1 cellular context compared by ENCODE assay signal in the genomic region with DNA sequence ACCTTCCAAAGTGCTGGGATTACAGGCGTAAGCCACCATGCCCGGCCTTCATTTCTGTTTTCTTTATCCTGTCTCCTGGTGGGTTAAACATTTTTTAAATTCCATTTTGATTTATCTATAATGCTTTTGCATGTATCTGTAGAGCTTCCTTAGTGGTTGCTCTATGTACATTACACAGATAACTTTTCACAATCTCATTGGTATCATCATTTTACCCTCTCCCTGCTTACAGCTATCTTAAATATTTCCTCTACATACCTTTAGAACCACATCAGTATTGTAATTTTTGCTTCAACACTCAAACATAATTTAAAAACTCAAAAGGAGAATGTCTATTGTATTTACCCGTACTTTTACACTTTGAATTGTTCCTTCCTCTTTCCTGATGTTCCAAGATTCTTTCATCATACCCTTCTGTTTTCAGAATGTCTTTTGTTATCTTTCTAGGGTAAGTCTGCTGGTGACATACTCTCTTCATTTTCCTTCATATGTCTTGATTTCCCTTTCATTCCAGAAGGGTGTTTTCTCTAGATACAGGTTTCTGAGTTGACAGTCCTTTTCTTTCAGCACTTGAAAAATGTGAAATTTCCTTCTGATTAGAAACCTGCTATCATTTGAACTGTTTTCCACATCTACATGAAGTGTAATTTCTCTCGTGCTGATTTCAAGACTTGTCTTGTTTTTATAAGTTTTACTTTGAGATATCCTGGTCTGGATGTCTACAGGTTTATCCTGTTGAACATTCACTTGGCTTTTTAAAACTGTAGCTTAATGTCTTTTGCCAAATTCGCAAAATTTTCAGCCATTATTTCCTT.
TF ChIP-seq lines count a peak whose summit lies in the region.

No MANE protein-coding gene starts in this region.

TF ChIP-seq in GM23338, 12 proteins besides CTCF, POLR2A, EP300 and RAD21 (continued from another document):
- TF ChIP-seq ZNF462 (CRISPR knock-in tag; IDR thresholded peaks at IDR 0.05) (no peak), CREB1 (CRISPR knock-in tag; IDR thresholded peaks at IDR 0.05; ENCODE audit: low read depth) (no peak), ZNF114 (CRISPR knock-in tag; IDR thresholded peaks at IDR 0.05) (no peak), EZH2phosphoT487 (IDR thresholded peaks at IDR 0.05; ENCODE audit: unreplicated experiment) (no peak), JUNB (IDR thresholded peaks at IDR 0.05; ENCODE audit: unreplicated experiment) (no peak)
TF ChIP-seq in GM23338: peak in this region for 0.
